ENCODE assay signal across 8 cellular contexts in genomic region chr11:33040127-33040861, GRCh38. TPM values are rescaled to one million over a fixed set of nuclear protein-coding genes. Genes with fewer than 3 reads are reported as not detected.
DNase-seq lines count a peak whose midpoint lies in the region; ATAC-seq and TF ChIP-seq lines count a peak whose summit lies in the region.

No MANE protein-coding gene starts in this region.

- H3K9me3 ChIP-seq in SJSA1 (replicated peaks) (no peaks in the 10 kb centered on the region; the same call in 1 of the 2 replicates), breast epithelium (no peaks in the 10 kb centered on the region), left lung (no peaks in the 10 kb centered on the region)

- TF ChIP-seq CTCF in breast epithelium (IDR thresholded peaks at IDR 0.05), result no peak
- TF ChIP-seq CTCF in left lung (IDR thresholded peaks at IDR 0.05), result no peak

- H3K36me3 Mint-ChIP-seq in stimulated activated naive B cell treated with anti-CD40 and anti-IgM and Interleukin-4, amounts not matched to agents 10 μg/mL and 1 μg/mL and 100 μg/mL, for 72 hours, result peaks cover 5 to 17% of the 10 kb centered on the region in 2 donors

- H3K27me3 Mint-ChIP-seq in stimulated activated naive B cell treated with anti-CD40 and anti-IgM and Interleukin-4, amounts not matched to agents 10 μg/mL and 1 μg/mL and 100 μg/mL, for 72 hours, result no peaks in the 10 kb centered on the region

- H3K36me3 ChIP-seq in SJSA1 (peaks cover 22% of the 10 kb centered on the region), breast epithelium (no peaks in the 10 kb centered on the region), left lung (peaks cover 0 to 13% of the 10 kb centered on the region in 2 donors)

- H3K27ac ChIP-seq in SJSA1 (peak overlapping the region; percentile 89), breast epithelium (peak overlapping the region; percentile 98), left lung (peak overlapping the region; percentile 98)

- H3K27ac Mint-ChIP-seq in stimulated activated naive B cell treated with anti-CD40 and anti-IgM and Interleukin-4, amounts not matched to agents 10 μg/mL and 1 μg/mL and 100 μg/mL, for 72 hours, result peak overlapping the region; percentile 99

- H3K4me3 ChIP-seq in SJSA1 (peak overlapping the region; percentile 84), breast epithelium (peak overlapping the region; percentile 60 to 97 (median 92)), left lung (peak overlapping the region; percentile 80 to 95)

- H3K4me1 ChIP-seq in SJSA1 (replicated peaks), result peaks cover 10% of the 10 kb centered on the region
- no peaks in the 10 kb centered on the region for H3K4me1 ChIP-seq in breast epithelium
- peaks cover 3 to 15% of the 10 kb centered on the region in 2 donors for H3K4me1 ChIP-seq in left lung

- H3K27me3 ChIP-seq in SJSA1 (replicated peaks) (no peaks in the 10 kb centered on the region), breast epithelium (no peaks in the 10 kb centered on the region), left lung (no peaks in the 10 kb centered on the region)

- no peak for TF ChIP-seq POLR2A in breast epithelium (IDR thresholded peaks at IDR 0.05)

- intact Hi-C loops in breast epithelium (cut with DNase I; ENCODE audit: low total_unique reads), result no loop called here
- intact Hi-C loops in left lung (cut with DNase I), result no loop called here

- ATAC-seq in HG03442 (IDR thresholded peaks at IDR 0.05; ENCODE audit: unreplicated experiment), result peak; percentile 24
- no peak for ATAC-seq in left lung
- ATAC-seq in stimulated activated naive B cell treated with anti-CD40 and anti-IgM and Interleukin-4, amounts not matched to agents 10 μg/mL and 1 μg/mL and 100 μg/mL, for 72 hours (replicated peaks), result peak; percentile 68 to 77

- H3K9me3 Mint-ChIP-seq in stimulated activated naive B cell treated with anti-CD40 and anti-IgM and Interleukin-4, amounts not matched to agents 10 μg/mL and 1 μg/mL and 100 μg/mL, for 72 hours, result no peaks in the 10 kb centered on the region

- peak overlapping the region; percentile 93 to 97 for H3K4me3 Mint-ChIP-seq in stimulated activated naive B cell treated with anti-CD40 and anti-IgM and Interleukin-4, amounts not matched to agents 10 μg/mL and 1 μg/mL and 100 μg/mL, for 72 hours

- DNase-seq in Ammon's horn (ENCODE audit: low spot score) (peak; percentile 40), GM19238 (ENCODE audit: insufficient read length, low spot score) (peak; percentile 39), SJSA1 (ENCODE audit: low read depth in 1 of 2, low spot score in 2 of 2) (no peak), breast epithelium (ENCODE audit: low spot score in 2 of 2) (no peak), left lung (no peak), GF-D8 (lab: John Stamatoyannopoulos, UW) (no peak)
- DNase-seq in stimulated activated naive B cell treated with anti-CD40 and anti-IgM and Interleukin-4, amounts not matched to agents 10 μg/mL and 1 μg/mL and 100 μg/mL, for 72 hours, result peak; percentile 58

- peaks cover 8 to 32% of the 10 kb centered on the region in 2 donors for H3K4me1 Mint-ChIP-seq in stimulated activated naive B cell treated with anti-CD40 and anti-IgM and Interleukin-4, amounts not matched to agents 10 μg/mL and 1 μg/mL and 100 μg/mL, for 72 hours

RNA-seq across cellular contexts. Expression of gene TCP11L1, which starts 0.9 kb away (rescaled TPM):
- total RNA-seq in SJSA1 (2014; rRNA removed; shearing (Covaris generic)), result 24.5 and 26.4 TPM in 2 replicates
- 10 to 100 TPM; 19.8 to 34.7 (median 29.0) TPM for total RNA-seq in breast epithelium
- 10 to 100 TPM; 15.6 to 25.9 TPM for total RNA-seq in left lung

RNA-seq across cellular contexts. Expression of gene DEPDC7, which starts 24.6 kb away (rescaled TPM):
- total RNA-seq in SJSA1 (2014; rRNA removed; shearing (Covaris generic)), result 15.0 and 22.5 TPM in 2 replicates
- total RNA-seq in breast epithelium, result under 1 TPM; 0.59 to 0.98 (median 0.64) TPM
- total RNA-seq in left lung, result 1 to 10 TPM; 1.2 to 1.7 TPM

Comparison
In these comparisons a context has a peak if more than half of its experiments do, and no peak if none do; other contexts are left out.
1. DNase-seq: peak in Ammon's horn (single experiment), GM19238 (single experiment) and stimulated activated naive B cell treated with anti-CD40 and anti-IgM and Interleukin-4, amounts not matched to agents 10 μg/mL and 1 μg/mL and 100 μg/mL, for 72 hours (single experiment); none in SJSA1 (0 of 2), breast epithelium (0 of 2), left lung (0 of 2) and GF-D8 (single experiment).
2. Peak in every context shown above with its lines, with median percentiles within 50 percentile points of each other: H3K27ac ChIP-seq and H3K4me3 ChIP-seq.